1 cellular context compared by ENCODE assay signal in the genomic region with DNA sequence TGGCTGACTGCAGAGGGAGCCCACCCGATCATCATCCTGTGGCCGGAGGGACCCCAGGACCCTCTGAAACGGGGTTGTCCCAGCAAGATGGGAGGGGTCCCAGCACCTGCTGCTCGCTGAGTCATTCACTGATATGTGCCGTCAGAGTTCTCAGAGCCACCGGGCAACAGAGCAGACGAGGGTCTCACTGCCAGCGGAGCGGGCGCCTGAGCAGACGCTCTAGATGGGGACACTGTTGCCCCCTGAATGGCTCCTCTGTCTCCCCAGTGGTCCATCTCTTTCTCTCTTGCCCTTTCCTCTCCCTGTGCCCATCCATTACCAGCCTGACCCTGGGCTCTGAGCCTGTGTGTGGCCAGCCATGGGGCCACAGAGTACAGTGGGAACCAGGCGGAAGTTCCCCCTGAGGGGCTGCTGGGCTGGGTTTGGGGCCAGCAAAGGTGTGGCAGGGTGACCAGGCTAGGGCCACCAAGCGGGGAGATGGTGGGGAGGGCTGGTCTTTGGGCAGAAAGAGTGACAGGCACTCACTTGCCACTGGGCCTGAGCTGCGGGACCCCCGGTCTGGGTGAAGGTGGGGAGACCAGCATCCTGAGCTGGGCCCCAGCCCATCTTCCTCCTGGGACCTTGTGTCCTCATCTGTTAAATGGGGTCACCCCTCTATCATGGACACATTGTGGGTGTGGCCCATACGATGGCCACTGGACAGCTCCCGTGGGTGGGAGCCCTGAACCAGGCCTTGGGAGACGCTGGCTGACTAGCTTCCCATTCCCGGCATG.
A peak's percentile ranks its signal among the peaks of the same experiment; 100 is the strongest.
TF ChIP-seq lines count a peak whose summit lies in the region.

No MANE protein-coding gene starts in this region.

TF ChIP-seq in K562, 482 proteins besides CTCF, POLR2A, EP300 and RAD21:
- TF ChIP-seq, protein P1, sequence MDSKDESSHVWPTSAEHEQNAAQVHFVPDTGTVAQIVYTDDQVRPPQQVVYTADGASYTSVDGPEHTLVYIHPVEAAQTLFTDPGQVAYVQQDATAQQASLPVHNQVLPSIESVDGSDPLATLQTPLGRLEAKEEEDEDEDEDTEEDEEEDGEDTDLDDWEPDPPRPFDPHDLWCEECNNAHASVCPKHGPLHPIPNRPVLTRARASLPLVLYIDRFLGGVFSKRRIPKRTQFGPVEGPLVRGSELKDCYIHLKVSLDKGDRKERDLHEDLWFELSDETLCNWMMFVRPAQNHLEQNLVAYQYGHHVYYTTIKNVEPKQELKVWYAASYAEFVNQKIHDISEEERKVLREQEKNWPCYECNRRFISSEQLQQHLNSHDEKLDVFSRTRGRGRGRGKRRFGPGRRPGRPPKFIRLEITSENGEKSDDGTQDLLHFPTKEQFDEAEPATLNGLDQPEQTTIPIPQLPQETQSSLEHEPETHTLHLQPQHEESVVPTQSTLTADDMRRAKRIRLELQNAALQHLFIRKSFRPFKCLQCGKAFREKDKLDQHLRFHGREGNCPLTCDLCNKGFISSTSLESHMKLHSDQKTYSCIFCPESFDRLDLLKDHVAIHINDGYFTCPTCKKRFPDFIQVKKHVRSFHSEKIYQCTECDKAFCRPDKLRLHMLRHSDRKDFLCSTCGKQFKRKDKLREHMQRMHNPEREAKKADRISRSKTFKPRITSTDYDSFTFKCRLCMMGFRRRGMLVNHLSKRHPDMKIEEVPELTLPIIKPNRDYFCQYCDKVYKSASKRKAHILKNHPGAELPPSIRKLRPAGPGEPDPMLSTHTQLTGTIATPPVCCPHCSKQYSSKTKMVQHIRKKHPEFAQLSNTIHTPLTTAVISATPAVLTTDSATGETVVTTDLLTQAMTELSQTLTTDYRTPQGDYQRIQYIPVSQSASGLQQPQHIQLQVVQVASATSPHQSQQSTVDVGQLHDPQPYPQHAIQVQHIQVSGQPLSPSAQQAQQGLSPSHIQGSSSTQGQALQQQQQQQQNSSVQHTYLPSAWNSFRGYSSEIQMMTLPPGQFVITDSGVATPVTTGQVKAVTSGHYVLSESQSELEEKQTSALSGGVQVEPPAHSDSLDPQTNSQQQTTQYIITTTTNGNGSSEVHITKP (IDR thresholded peaks at IDR 0.05; ENCODE audit: partially characterized antibody) = peak; percentile 60
- TF ChIP-seq RBM22 (IDR thresholded peaks at IDR 0.05; ENCODE audit: low read depth, low read length, poor library complexity, severe bottlenecking) = no peak
